In genomic region chr1:44777547-44777946, GRCh38 we compare ENCODE assay signal across 10 cellular contexts. TPM values are rescaled to one million over a fixed set of nuclear protein-coding genes. Genes with fewer than 3 reads are reported as not detected.
DNase-seq lines count a peak whose midpoint lies in the region; ATAC-seq and TF ChIP-seq lines count a peak whose summit lies in the region.
"Had no signal": no experiment of that assay in that cellular context is flagged by ENCODE, and none has a peak within 500 bp of the region (broad histone marks: within the 10 kb centered on the region; RNA-seq: fewer than 3 reads in every experiment).

No MANE protein-coding gene starts in this region.

- H3K27ac ChIP-seq in 22Rv1 (peak overlapping the region; percentile 92), GM23248 (no peak overlapping the region)

- H3K27me3 ChIP-seq in GM23248 (replicated peaks; ENCODE audit: insufficient read depth), result no peaks in the 10 kb centered on the region
- H3K27me3 ChIP-seq: dorsolateral prefrontal cortex had no signal

- H3K9ac ChIP-seq in GM23248, result peak overlapping the region; percentile 95

- 82 to 85% methylated on average over 14 of the region's 14 CpGs for WGBS in GM23248 (ENCODE audit: low coverage in 1 of 2, low lambda C conversion rate in 2 of 2, missing lambda C conversion rate in 2 of 2), 2 experiments
- WGBS in lower leg skin, 2 donors, result 79 to 82% methylated on average over 14 of the region's 14 CpGs

- in situ Hi-C loops in GM23248 (cut with MboI), result no loop called here

- peaks cover 73% of the 10 kb centered on the region for H3K36me3 Mint-ChIP-seq in activated CD8-positive, alpha-beta T cell treated with anti-CD3 and anti-CD28 coated beads for 36 hours (ENCODE audit: low read depth)

- intact Hi-C loops in activated CD8-positive, alpha-beta T cell treated with anti-CD3 and anti-CD28 coated beads for 36 hours (cut with micrococcal nuclease), result loop anchor here (5.0 kb wide), 1 partner anchor 45 kb away; the partner anchor contains the start of gene RNU5D-1
- intact Hi-C loops in lower leg skin (cut with DNase I; ENCODE audit: low total_unique reads), result no loop called here

- CTCF ChIA-PET in activated CD8-positive, alpha-beta T cell treated with anti-CD3 and anti-CD28 coated beads for 36 hours (lab: Charles Lee), result interaction anchor here (1.7 kb wide), 1 partner anchor 47 kb away, joined by 4 read pairs; the partner anchor contains the start of gene RNU5D-1

- no peaks in the 10 kb centered on the region for H3K9me2 ChIP-seq in GM23248 (ENCODE audit: insufficient read depth)

- H3K4me3 Mint-ChIP-seq in activated CD8-positive, alpha-beta T cell treated with anti-CD3 and anti-CD28 coated beads for 36 hours, result peak overlapping the region; percentile 91

- H3K9me3 Mint-ChIP-seq in activated CD8-positive, alpha-beta T cell treated with anti-CD3 and anti-CD28 coated beads for 36 hours, result no peaks in the 10 kb centered on the region

- peaks cover 45% of the 10 kb centered on the region for H3K36me3 ChIP-seq in GM23248 (ENCODE audit: low read depth)

- H3K4me1 Mint-ChIP-seq in activated CD8-positive, alpha-beta T cell treated with anti-CD3 and anti-CD28 coated beads for 36 hours (ENCODE audit: low read depth), result peaks cover 42% of the 10 kb centered on the region

- H3F3A ChIP-seq in GM23248 (ENCODE audit: insufficient read depth), result peaks cover 61% of the 10 kb centered on the region

- H3K9me3 ChIP-seq in GM23248 (ENCODE audit: low read depth), result no peaks in the 10 kb centered on the region

- no peak for DNase-seq in GM23248
- no peak for DNase-seq in activated CD8-positive, alpha-beta T cell treated with anti-CD3 and anti-CD28 coated beads for 36 hours
- DNase-seq in foreskin fibroblast, result no peak
- no peak for DNase-seq in lower leg skin (ENCODE audit: low spot score in 2 of 2)
- DNase-seq in NCI-H1930 (lab: John Stamatoyannopoulos, UW), result no peak
- DNase-seq: dorsolateral prefrontal cortex, EL had no signal

- H3K27me3 Mint-ChIP-seq in activated CD8-positive, alpha-beta T cell treated with anti-CD3 and anti-CD28 coated beads for 36 hours, result no peaks in the 10 kb centered on the region

- H3K79me2 ChIP-seq in GM23248 (ENCODE audit: insufficient read depth), result peaks cover 55% of the 10 kb centered on the region

- TF ChIP-seq CTCF in 22Rv1 (IDR thresholded peaks at IDR 0.05) (no peak), foreskin fibroblast (IDR thresholded peaks at IDR 0.05; ENCODE audit: low read depth, low read length) (no peak), lower leg skin (IDR thresholded peaks at IDR 0.05) (no peak)
- TF ChIP-seq CTCF in activated CD8-positive, alpha-beta T cell treated with anti-CD3 and anti-CD28 coated beads for 36 hours (IDR thresholded peaks at IDR 0.05), result no peak

- H2AFZ ChIP-seq in GM23248, result no peak overlapping the region

- peaks cover 20% of the 10 kb centered on the region for H3K4me1 ChIP-seq in GM23248 (ENCODE audit: insufficient read depth)

- H3K4me3 ChIP-seq in GM23248, result peak overlapping the region; percentile 80
- H3K4me3 ChIP-seq in foreskin fibroblast (ENCODE audit: low read depth in 1 of 2, low read length in 2 of 2), result peak overlapping the region; percentile 69 to 74
- H3K4me3 ChIP-seq in lower leg skin (ENCODE audit: low read depth, poor library complexity, severe bottlenecking), result no peak overlapping the region

- ATAC-seq in activated CD8-positive, alpha-beta T cell treated with anti-CD3 and anti-CD28 coated beads for 36 hours, result no peak
- no peak for ATAC-seq in GM21528 (IDR thresholded peaks at IDR 0.05; ENCODE audit: low FRiP score, unreplicated experiment)
- no peak for ATAC-seq in HG02798 (IDR thresholded peaks at IDR 0.05; ENCODE audit: poor library complexity, unreplicated experiment)

- H3K4me2 ChIP-seq in GM23248 (ENCODE audit: unreplicated experiment), result peak overlapping the region; percentile 23

- no peak for TF ChIP-seq POLR2A in lower leg skin (IDR thresholded peaks at IDR 0.05)

- H3K27ac Mint-ChIP-seq in activated CD8-positive, alpha-beta T cell treated with anti-CD3 and anti-CD28 coated beads for 36 hours, result peak overlapping the region; percentile 96

- POLR2A ChIA-PET in activated CD8-positive, alpha-beta T cell treated with anti-CD3 and anti-CD28 coated beads for 36 hours (lab: Charles Lee), result interaction anchor here (1.0 to 10.7 kb wide), 10 partner anchors 10 to 54 kb away, joined by 3 to 181 read pairs (median 89); partner anchors contain the start of genes BEST4, BTBD19, DYNLT4 and PLK3

- H4K20me1 ChIP-seq in GM23248 (ENCODE audit: insufficient read depth), result peaks cover 9% of the 10 kb centered on the region; the same call in 1 of the 2 replicates

RNA-seq across cellular contexts. Expression of gene RPS8, which starts 2.2 kb away (rescaled TPM):
- 1,375 and 2,062 TPM in 2 replicates for total RNA-seq in GM23248 (2014; rRNA removed; shearing (Covaris generic))
- polyA plus RNA-seq in GM23248 (2016; fragmentation: Nextera tagmentation; extraction: Ambion mirVana), result 570 and 596 TPM in 2 replicates
- 1,000 to 10,000 TPM; 3,218 to 3,314 TPM for total RNA-seq in activated CD8-positive, alpha-beta T cell treated with anti-CD3 and anti-CD28 coated beads for 36 hours
- total RNA-seq in lower leg skin, result 1,000 to 10,000 TPM; 2,628 to 4,866 (median 3,019) TPM

RNA-seq across cellular contexts. Expression of gene BEST4, which starts 10.4 kb away (rescaled TPM):
- total RNA-seq in GM23248 (2014; rRNA removed; shearing (Covaris generic)), result 0.32 and 0.76 TPM in 2 replicates
- polyA plus RNA-seq in GM23248 (2016; fragmentation: Nextera tagmentation; extraction: Ambion mirVana), result 0.30 and 0.31 TPM in 2 replicates
- 1 to 10 TPM in 1 of 2 experiments, under 1 TPM in 1; 0.87 to 1.0 TPM for total RNA-seq in activated CD8-positive, alpha-beta T cell treated with anti-CD3 and anti-CD28 coated beads for 36 hours
- under 1 TPM in 1 of 4 donors, not detected in 3; 0.23 TPM for total RNA-seq in lower leg skin

RNA-seq across cellular contexts. Expression of gene PLK3, which starts 22.6 kb away (rescaled TPM):
- 28.5 and 30.7 TPM in 2 replicates for total RNA-seq in GM23248 (2014; rRNA removed; shearing (Covaris generic))
- polyA plus RNA-seq in GM23248 (2016; fragmentation: Nextera tagmentation; extraction: Ambion mirVana), result 29.8 and 30.2 TPM in 2 replicates
- total RNA-seq in activated CD8-positive, alpha-beta T cell treated with anti-CD3 and anti-CD28 coated beads for 36 hours, result 10 to 100 TPM; 36.4 to 36.6 TPM
- 10 to 100 TPM; 39.7 to 80.9 (median 44.9) TPM for total RNA-seq in lower leg skin

RNA-seq across cellular contexts. Expression of gene DYNLT4, which starts 29.6 kb away (rescaled TPM):
- total RNA-seq in GM23248 (2014; rRNA removed; shearing (Covaris generic)), result not detected in 2 replicates
- polyA plus RNA-seq in GM23248 (2016; fragmentation: Nextera tagmentation; extraction: Ambion mirVana), result 0.52 and 0.59 TPM in 2 replicates
- 1 to 10 TPM in 1 of 2 experiments, under 1 TPM in 1; 0.36 to 1.1 TPM for total RNA-seq in activated CD8-positive, alpha-beta T cell treated with anti-CD3 and anti-CD28 coated beads for 36 hours
- 1 to 10 TPM in 1 of 4 donors, not detected in 3; 2.4 TPM for total RNA-seq in lower leg skin

RNA-seq across cellular contexts. Expression of gene BTBD19, which starts 30.8 kb away (rescaled TPM):
- total RNA-seq in GM23248 (2014; rRNA removed; shearing (Covaris generic)), result 8.0 and 12.0 TPM in 2 replicates
- 9.4 and 12.1 TPM in 2 replicates for polyA plus RNA-seq in GM23248 (2016; fragmentation: Nextera tagmentation; extraction: Ambion mirVana)
- total RNA-seq in activated CD8-positive, alpha-beta T cell treated with anti-CD3 and anti-CD28 coated beads for 36 hours, result 1 to 10 TPM; 4.8 to 5.6 TPM
- total RNA-seq in lower leg skin, result 1 to 10 TPM; 1.0 to 4.0 (median 2.4) TPM
